1 cellular context compared by ENCODE assay signal in the genomic region with DNA sequence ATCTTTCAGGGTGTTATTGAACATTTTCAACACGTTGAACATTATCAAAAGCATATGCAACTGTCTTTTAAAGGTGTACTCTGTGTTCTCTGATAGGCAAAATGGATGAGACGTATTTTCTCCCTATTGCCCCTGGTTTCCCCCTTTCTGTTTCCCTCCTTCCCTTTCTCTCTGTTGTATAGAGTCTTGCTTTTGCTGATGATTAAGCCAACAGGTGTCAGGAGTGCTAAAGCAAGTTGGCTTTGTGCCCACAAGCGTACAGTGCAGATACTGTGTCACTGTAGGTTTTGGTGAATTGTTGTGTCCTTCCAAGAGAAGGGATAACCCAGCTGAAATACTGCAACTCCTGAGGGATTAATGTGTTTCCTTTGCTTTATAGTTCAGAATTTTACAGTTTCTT.
A peak's percentile ranks its signal among the peaks of the same experiment; 100 is the strongest.
TF ChIP-seq lines count a peak whose summit lies in the region.

No MANE protein-coding gene starts in this region.

TF ChIP-seq in HEK293, 187 proteins besides CTCF, POLR2A, EP300 and RAD21 (continued from another document):
- TF ChIP-seq, protein P1, sequence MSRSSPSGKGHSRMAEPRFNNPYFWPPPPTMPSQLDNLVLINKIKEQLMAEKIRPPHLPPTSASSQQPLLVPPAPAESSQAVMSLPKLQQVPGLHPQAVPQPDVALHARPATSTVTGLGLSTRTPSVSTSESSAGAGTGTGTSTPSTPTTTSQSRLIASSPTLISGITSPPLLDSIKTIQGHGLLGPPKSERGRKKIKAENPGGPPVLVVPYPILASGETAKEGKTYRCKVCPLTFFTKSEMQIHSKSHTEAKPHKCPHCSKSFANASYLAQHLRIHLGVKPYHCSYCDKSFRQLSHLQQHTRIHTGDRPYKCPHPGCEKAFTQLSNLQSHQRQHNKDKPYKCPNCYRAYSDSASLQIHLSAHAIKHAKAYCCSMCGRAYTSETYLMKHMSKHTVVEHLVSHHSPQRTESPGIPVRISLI (tag by site-specific recombination; IDR thresholded peaks at IDR 0.05), result no peak
- TF ChIP-seq ZNF830 (tag by site-specific recombination; IDR thresholded peaks at IDR 0.05; ENCODE audit: low read depth) (no peak), PRDM1 (tag by site-specific recombination; IDR thresholded peaks at IDR 0.05) (peak; percentile 91), HOXA7 (CRISPR knock-in tag; IDR thresholded peaks at IDR 0.05; ENCODE audit: borderline replicate concordance) (no peak)
